ENCODE assay signal across 23 cellular contexts in the genomic region with DNA sequence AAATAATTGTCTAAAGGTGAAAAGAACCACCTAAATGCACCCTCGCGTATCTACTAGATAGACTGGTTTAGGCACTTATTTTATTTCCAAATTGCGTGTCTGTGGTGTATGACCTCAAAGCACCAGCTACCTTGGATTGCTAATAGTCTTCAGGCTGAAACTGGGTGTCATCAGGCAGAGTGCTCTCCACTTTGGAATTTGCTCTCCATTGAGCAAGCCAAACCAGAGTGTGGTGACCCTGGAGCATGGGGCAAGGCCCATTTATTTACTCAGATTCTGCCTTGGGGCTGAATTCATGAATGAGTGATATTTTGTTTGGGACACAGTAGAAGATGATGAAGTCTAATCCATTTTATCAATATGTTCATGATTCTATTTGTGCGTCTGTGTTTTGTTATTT.
A peak's percentile ranks its signal among the peaks of the same experiment; 100 is the strongest.
DNase-seq lines count a peak whose midpoint lies in the region; ATAC-seq, FAIRE-seq and TF ChIP-seq lines count a peak whose summit lies in the region.
"Had no signal": no experiment of that assay in that cellular context is flagged by ENCODE, and none has a peak within 500 bp of the region (broad histone marks: within the 10 kb centered on the region; RNA-seq: fewer than 3 reads in every experiment).

No MANE protein-coding gene starts in this region.

- TF ChIP-seq EP300 in HepG2 (IDR thresholded peaks at IDR 0.05; ENCODE audit: low read depth in 2 of 2, low read length in 2 of 2), result no peak
- TF ChIP-seq EP300 in HepG2 (CRISPR knock-in tag; IDR thresholded peaks at IDR 0.05; ENCODE audit: borderline replicate concordance), result no peak

- H3K27ac ChIP-seq in liver (ENCODE audit: low read depth in 1 of 2, low read length in 2 of 2) (no peak overlapping the region), HepG2 (ENCODE audit: extremely low read length, insufficient read depth, low read length) (no peak overlapping the region), mammary epithelial cell (ENCODE audit: insufficient read depth, low read depth, low read length) (no peak overlapping the region), right lobe of liver (no peak overlapping the region), left lung (no peak overlapping the region)
- H3K27ac ChIP-seq: BLaER1 had no signal

- in situ Hi-C loops in HepG2 (cut with HindIII; ENCODE audit: extremely low pct_ligation_motif_present, low pct_unique_long_range_greater_than_20kb) (no loop called here), mammary epithelial cell (cut with MboI; ENCODE audit: low sequenced_read_pairs in 2 of 2) (no loop called here)

- no peak for FAIRE-seq in HepG2 (lab: Jason Lieb, UNC)
- FAIRE-seq: D721Med, GM12891, GM18507 had no signal

- TF ChIP-seq POLR2A in HepG2 (IDR thresholded peaks at IDR 0.05; ENCODE audit: insufficient read depth in 1 of 2, low read depth in 2 of 2, low read length in 2 of 2), result no peak
- no peak for TF ChIP-seq POLR2A in right lobe of liver (IDR thresholded peaks at IDR 0.05)

- no TSS peak for BruUV-seq in HepG2 (replicated peaks; lab: Mats Ljungman, UMichigan)
- no TSS peak for BruUV-seq in mammary epithelial cell (replicated peaks; lab: Mats Ljungman, UMichigan)

- H3K79me2 ChIP-seq in HepG2 (ENCODE audit: insufficient read depth, low read length) (no peaks in the 10 kb centered on the region), mammary epithelial cell (ENCODE audit: insufficient read depth, low read length) (no peaks in the 10 kb centered on the region)

- DNase-seq in HepG2 (ENCODE audit: low spot score) (no peak), mammary epithelial cell (peak; percentile 22), right lobe of liver (peak in 2 of 3 donors; percentile 60 to 77), NCI-H446 treated with DMSO at 0.1 percent for 48 hours (lab: John Stamatoyannopoulos, UW) (no peak), left lung (no peak), cerebellum (ENCODE audit: low spot score) (no peak)
- DNase-seq in activated CD8-positive, alpha-beta memory T cell treated with anti-CD3 and anti-CD28 coated beads, Interleukin-2, amount 50 U/mL, for 48 hours, result no peak
- DNase-seq: 8988T; CD8-positive, alpha-beta T cell; DMS79 treated with DMSO at 0.1 percent for 48 hours; GF-D8; Kasumi-1; NCI-H2029; NCI-H2171 treated with DMSO at 0.1 percent for 48 hours; NCI-H774; Right ventricle myocardium superior; SK-N-SH; T-helper 1 cell had no signal

- TF ChIP-seq CTCF in liver (IDR thresholded peaks at IDR 0.05; ENCODE audit: low read depth, low read length, missing input control), result no peak
- TF ChIP-seq CTCF in HepG2 (CRISPR knock-in tag; IDR thresholded peaks at IDR 0.05), result no peak
- no peak for TF ChIP-seq CTCF in mammary epithelial cell (conservative IDR thresholded peaks at IDR 0.05 in 1 of 2, IDR thresholded peaks at IDR 0.05 in 1 of 2; ENCODE audit: extremely low read depth in 1 of 2, insufficient read depth in 1 of 2, low read depth in 1 of 2, low read length in 2 of 2)
- no peak for TF ChIP-seq CTCF in right lobe of liver (IDR thresholded peaks at IDR 0.05)
- TF ChIP-seq CTCF in left lung (IDR thresholded peaks at IDR 0.05), result no peak

- TF ChIP-seq RAD21 in liver (IDR thresholded peaks at IDR 0.05), result peak in 1 of 2 donors; percentile 70
- TF ChIP-seq RAD21 in HepG2 (CRISPR knock-in tag; IDR thresholded peaks at IDR 0.05), result no peak

- intact Hi-C loops in HepG2 (cut with micrococcal nuclease; ENCODE audit: unreplicated experiment) (no loop called here), mammary epithelial cell (cut with micrococcal nuclease) (no loop called here), right lobe of liver (cut with DNase I) (no loop called here), left lung (cut with DNase I) (no loop called here)

- whole genome bisulfite sequencing in liver, result 65% methylated on average over 4 of the region's 4 CpGs
- WGBS in HepG2 (ENCODE audit: low lambda C conversion rate), result 42% methylated on average over 4 of the region's 4 CpGs
- 98% methylated on average over 4 of the region's 4 CpGs for WGBS in mammary epithelial cell (ENCODE audit: low coverage, missing lambda C conversion rate)
- 34% methylated on average over 4 of the region's 4 CpGs for WGBS in right lobe of liver (ENCODE audit: insufficient coverage, low coverage, low lambda C conversion rate, missing lambda C conversion rate)

- H3K9me3 ChIP-seq in liver (ENCODE audit: control insufficient read depth in 4 of 4, low read length in 3 of 4) (no peaks in the 10 kb centered on the region), HepG2 (ENCODE audit: low read length) (no peaks in the 10 kb centered on the region), mammary epithelial cell (replicated peaks; ENCODE audit: insufficient read depth, low read length) (no peaks in the 10 kb centered on the region), right lobe of liver (no peaks in the 10 kb centered on the region), left lung (no peaks in the 10 kb centered on the region)
- H3K9me3 ChIP-seq: BLaER1, SK-N-SH had no signal

- H3K27me3 ChIP-seq in liver (ENCODE audit: control insufficient read depth in 4 of 4, insufficient read depth in 4 of 4, low read length in 3 of 4), result no peaks in the 10 kb centered on the region
- H3K27me3 ChIP-seq in HepG2 (ENCODE audit: control insufficient read depth in 1 of 2, insufficient read depth in 2 of 2, low read length in 2 of 2), result no peaks in the 10 kb centered on the region; a peak in 1 of 5 replicates
- H3K27me3 ChIP-seq in mammary epithelial cell (ENCODE audit: insufficient read depth, low read length), result no peaks in the 10 kb centered on the region
- H3K27me3 ChIP-seq in right lobe of liver, result no peaks in the 10 kb centered on the region
- no peaks in the 10 kb centered on the region for H3K27me3 ChIP-seq in left lung
- H3K27me3 ChIP-seq: BLaER1 had no signal

- H3K4me2 ChIP-seq in HepG2 (ENCODE audit: low read depth, low read length), result no peak overlapping the region
- H3K4me2 ChIP-seq in mammary epithelial cell (ENCODE audit: insufficient read depth, low read depth, low read length), result no peak overlapping the region
- H3K4me2 ChIP-seq: BLaER1, SK-N-SH had no signal

- H3K36me3 ChIP-seq in liver (ENCODE audit: control insufficient read depth in 4 of 4, insufficient read depth in 3 of 4, low read depth in 1 of 4, low read length in 3 of 4) (no peaks in the 10 kb centered on the region), HepG2 (replicated peaks in 1 of 2; ENCODE audit: control insufficient read depth in 1 of 2, insufficient read depth in 2 of 2, low read length in 2 of 2) (no peaks in the 10 kb centered on the region), mammary epithelial cell (ENCODE audit: insufficient read depth, low read length) (no peaks in the 10 kb centered on the region), right lobe of liver (no peaks in the 10 kb centered on the region), left lung (no peaks in the 10 kb centered on the region)
- H3K36me3 ChIP-seq: BLaER1 had no signal

- dilution Hi-C loops in mammary epithelial cell (cut with HindIII; ENCODE audit: low sequenced_read_pairs), result no loop called here

- H3K9ac ChIP-seq in liver (ENCODE audit: low read depth in 1 of 2, low read length in 2 of 2) (no peak overlapping the region), HepG2 (ENCODE audit: insufficient read depth, low read depth, low read length) (no peak overlapping the region), mammary epithelial cell (ENCODE audit: insufficient read depth, low read length) (no peak overlapping the region)
- H3K9ac ChIP-seq: BLaER1, SK-N-SH had no signal

- H2AFZ ChIP-seq in HepG2 (ENCODE audit: low read length) (no peak overlapping the region), mammary epithelial cell (ENCODE audit: low read depth, low read length) (no peak overlapping the region)

- POLR2A ChIA-PET in HepG2 (lab: Yijun Ruan, JAX), result no interaction called here

- H3K4me1 ChIP-seq in liver (ENCODE audit: control insufficient read depth in 4 of 4, insufficient read depth in 4 of 4, low read length in 3 of 4) (peaks cover 0 to 14% (median 3%) of the 10 kb centered on the region in 4 donors), HepG2 (ENCODE audit: insufficient read depth, low read length) (no peaks in the 10 kb centered on the region), mammary epithelial cell (ENCODE audit: insufficient read depth, low read length) (no peaks in the 10 kb centered on the region), right lobe of liver (peaks cover 0 to 3% (median 1%) of the 10 kb centered on the region in 4 donors), left lung (no peaks in the 10 kb centered on the region)
- H3K4me1 ChIP-seq: BLaER1 had no signal

- no peak overlapping the region for H3K4me3 ChIP-seq in liver (ENCODE audit: low read depth in 1 of 3, low read length in 3 of 3)
- no peak overlapping the region for H3K4me3 ChIP-seq in HepG2 (replicated peaks in 1 of 3; ENCODE audit: insufficient read depth in 1 of 3, low read depth in 2 of 3, low read length in 3 of 3)
- H3K4me3 ChIP-seq in mammary epithelial cell (replicated peaks in 1 of 3; ENCODE audit: insufficient read depth in 1 of 3, low read depth in 2 of 3, low read length in 3 of 3), result no peak overlapping the region
- no peak overlapping the region for H3K4me3 ChIP-seq in right lobe of liver
- no peak overlapping the region for H3K4me3 ChIP-seq in left lung
- H3K4me3 ChIP-seq: BLaER1 had no signal

- no peaks in the 10 kb centered on the region for H4K20me1 ChIP-seq in HepG2 (ENCODE audit: insufficient read depth, low read length)
- no peaks in the 10 kb centered on the region for H4K20me1 ChIP-seq in mammary epithelial cell (ENCODE audit: insufficient read depth, low read length)
- H4K20me1 ChIP-seq: BLaER1 had no signal

- CTCF ChIA-PET in HepG2 (lab: Yijun Ruan, JAX; ENCODE audit: low intra/inter-chr PET ratio, low total read pairs) (no interaction called here), mammary epithelial cell (lab: Charles Lee; ENCODE audit: low non-redundant PET) (no interaction called here)

- no peak for ATAC-seq in HepG2
- ATAC-seq in right lobe of liver, result peak; percentile 89 to 98 (median 94)
- no peak for ATAC-seq in left lung
- ATAC-seq: CD8-positive, alpha-beta T cell had no signal

TF ChIP-seq in liver, 16 proteins besides CTCF, POLR2A, EP300 and RAD21 (continues in another document):
- peak; percentile 60 for TF ChIP-seq NR2F2 (IDR thresholded peaks at IDR 0.05)

TF ChIP-seq in HepG2, 621 proteins besides CTCF, POLR2A, EP300 and RAD21 (continues in another document):
- TF ChIP-seq IKZF5 (CRISPR knock-in tag; IDR thresholded peaks at IDR 0.05) (no peak), NFRKB (IDR thresholded peaks at IDR 0.05) (no peak), ZSCAN12 (CRISPR knock-in tag; IDR thresholded peaks at IDR 0.05) (no peak)

Comparison
In these comparisons a context has a peak if more than half of its experiments do, and no peak if none do; other contexts are left out.
1. ATAC-seq: peak in right lobe of liver (4 of 4); none in HepG2 (single experiment) and left lung (single experiment).
2. DNase-seq: peak in mammary epithelial cell (single experiment) and right lobe of liver (2 of 3); none in HepG2 (single experiment), NCI-H446 treated with DMSO at 0.1 percent for 48 hours (single experiment), activated CD8-positive, alpha-beta memory T cell treated with anti-CD3 and anti-CD28 coated beads, Interleukin-2, amount 50 U/mL, for 48 hours (single experiment), left lung (0 of 2) and cerebellum (single experiment).